ENCODE assay signal across 10 cellular contexts in genomic region chr1:31617218-31617916, GRCh38. TPM values are rescaled to one million over a fixed set of nuclear protein-coding genes. Genes with fewer than 3 reads are reported as not detected.
DNase-seq lines count a peak whose midpoint lies in the region; ATAC-seq, FAIRE-seq and TF ChIP-seq lines count a peak whose summit lies in the region.
"Had no signal": no experiment of that assay in that cellular context is flagged by ENCODE, and none has a peak within 500 bp of the region (broad histone marks: within the 10 kb centered on the region; RNA-seq: fewer than 3 reads in every experiment).

Gene HCRTR1 (plus strand): TSS chr1:31617689. CDS start chr1:31619193, 1,504 bp downstream.

- 8% methylated on average over 47 of the region's 48 CpGs for WGBS in right cardiac atrium

- peaks cover 10% of the 10 kb centered on the region for H3K4me1 ChIP-seq in right cardiac atrium (ENCODE audit: control insufficient read depth, insufficient read depth, low read length)
- peaks cover 4 to 7% of the 10 kb centered on the region in 2 donors for H3K4me1 ChIP-seq in gastrocnemius medialis

- POLR2A ChIA-PET in activated B cell treated with CpG ODN at 0.5 μM for 24 hours (lab: Charles Lee), result interaction anchor here (1.0 to 2.1 kb wide), 3 partner anchors 11 to 30 kb away, joined by 3 to 5 read pairs (median 3); no protein-coding TSS in a partner anchor

- TF ChIP-seq POLR2A in gastrocnemius medialis (IDR thresholded peaks at IDR 0.05), result no peak

- H3K27me3 ChIP-seq in H7 (ENCODE audit: control insufficient read depth, insufficient read depth, low read length) (peaks cover 30% of the 10 kb centered on the region), right cardiac atrium (ENCODE audit: control insufficient read depth, insufficient read depth) (no peaks in the 10 kb centered on the region), gastrocnemius medialis (peaks cover 20 to 21% (median 20%) of the 10 kb centered on the region in 3 donors)

- peak within 1 kb of the TSS; percentile 75 for H3K4me3 ChIP-seq in H7 (ENCODE audit: insufficient read depth, low read depth, low read length)
- peak within 1 kb of the TSS; percentile 75 for H3K4me3 ChIP-seq in right cardiac atrium (ENCODE audit: low read length)
- H3K4me3 ChIP-seq in gastrocnemius medialis, result peak within 1 kb of the TSS; percentile 60 to 76 (median 64)

- peak; percentile 81 for DNase-seq in H7
- DNase-seq in activated B cell treated with CpG ODN at 0.5 μM for 24 hours, result no peak
- DNase-seq in right cardiac atrium, result no peak
- DNase-seq in gastrocnemius medialis, result no peak
- no peak for DNase-seq in DMS153 treated with DMSO at 0.1 percent for 48 hours (lab: John Stamatoyannopoulos, UW; ENCODE audit: unreplicated experiment)
- no peak for DNase-seq in occipital lobe (lab: John Stamatoyannopoulos, UW)
- DNase-seq in frontal cortex (ENCODE audit: low spot score in 2 of 2), result no peak
- no peak for DNase-seq in CD14-positive monocyte (ENCODE audit: low spot score)
- DNase-seq: NK-92 treated with Interleukin-12 subunit alpha and Interleukin-12 subunit beta, amount 100 ng/mL, for 24 hours had no signal

- no peaks in the 10 kb centered on the region for H3K36me3 Mint-ChIP-seq in activated B cell treated with CpG ODN at 0.5 μM for 24 hours (ENCODE audit: low read depth)
- H3K36me3 Mint-ChIP-seq in CD14-positive monocyte, result peaks cover 0 to 2% of the 10 kb centered on the region in 2 donors

- no peaks in the 10 kb centered on the region for H3K36me3 ChIP-seq in H7 (replicated peaks; ENCODE audit: control insufficient read depth, insufficient read depth, low read length)
- H3K36me3 ChIP-seq in gastrocnemius medialis, result no peaks in the 10 kb centered on the region

- peaks cover 19% of the 10 kb centered on the region for H3K4me1 Mint-ChIP-seq in activated B cell treated with CpG ODN at 0.5 μM for 24 hours
- H3K4me1 Mint-ChIP-seq in CD14-positive monocyte, result peaks cover 2% of the 10 kb centered on the region

- ATAC-seq in activated B cell treated with CpG ODN at 0.5 μM for 24 hours (ENCODE audit: low read depth) (peak; percentile 34), right cardiac atrium (peak; percentile 3 to 6), gastrocnemius medialis (no peak)

- H3K9me3 Mint-ChIP-seq in activated B cell treated with CpG ODN at 0.5 μM for 24 hours, result no peaks in the 10 kb centered on the region
- H3K9me3 Mint-ChIP-seq in CD14-positive monocyte, result peaks cover 0 to 6% (median 3%) of the 10 kb centered on the region in 7 donors

- in situ Hi-C loops in gastrocnemius medialis (cut with MboI; ENCODE audit: low sequenced_read_pairs in 4 of 4), result no loop called here

- H3K27ac ChIP-seq in right cardiac atrium (ENCODE audit: low read length) (no peak within 1 kb of the TSS), gastrocnemius medialis (peak within 1 kb of the TSS; percentile 8 to 57 (median 34))

- TF ChIP-seq CTCF in activated B cell treated with CpG ODN at 0.5 μM for 24 hours (IDR thresholded peaks at IDR 0.05), result no peak
- TF ChIP-seq CTCF in gastrocnemius medialis (IDR thresholded peaks at IDR 0.05 in 4 of 5, conservative IDR thresholded peaks at IDR 0.05 in 1 of 5), result no peak
- no peak for TF ChIP-seq CTCF in CD14-positive monocyte (IDR thresholded peaks at IDR 0.05)

- CTCF ChIA-PET in activated B cell treated with CpG ODN at 0.5 μM for 24 hours (lab: Charles Lee), result interaction anchor here (0.9 to 3.0 kb wide), 10 partner anchors 8 to 223 kb away, joined by 3 to 47 read pairs (median 4); no protein-coding TSS in a partner anchor

- no peak within 1 kb of the TSS for H3K27ac Mint-ChIP-seq in activated B cell treated with CpG ODN at 0.5 μM for 24 hours
- H3K27ac Mint-ChIP-seq in CD14-positive monocyte, result peak within 1 kb of the TSS in 2 of 7 donors; percentile 33 to 70

- intact Hi-C loops in activated B cell treated with CpG ODN at 0.5 μM for 24 hours (cut with micrococcal nuclease) (loop anchor here (1.0 kb wide), 1 partner anchor 29 kb away; no protein-coding TSS in a partner anchor), right cardiac atrium (cut with DNase I) (loop anchor here in 2 of 4 donors (2.0 to 10.0 kb wide), 2 partner anchors 51 to 53 kb away; no protein-coding TSS in a partner anchor), gastrocnemius medialis (cut with DNase I; ENCODE audit: low total_unique reads) (no loop called here), CD14-positive monocyte (cut with micrococcal nuclease) (loop anchor here in 1 of 2 donors (5.0 kb wide), 1 partner anchor 55 kb away; no protein-coding TSS in a partner anchor)

- no peaks in the 10 kb centered on the region for H3K9me3 ChIP-seq in right cardiac atrium (ENCODE audit: control insufficient read depth, low read length)
- H3K9me3 ChIP-seq in gastrocnemius medialis, result no peaks in the 10 kb centered on the region

- H3K4me3 Mint-ChIP-seq in activated B cell treated with CpG ODN at 0.5 μM for 24 hours, result peak within 1 kb of the TSS; percentile 77
- peak within 1 kb of the TSS in 1 of 2 donors; percentile 88 for H3K4me3 Mint-ChIP-seq in CD14-positive monocyte

- FAIRE-seq in frontal cortex (lab: Jason Lieb, UNC), result no peak
- FAIRE-seq: endometrium had no signal

- H3K27me3 Mint-ChIP-seq in activated B cell treated with CpG ODN at 0.5 μM for 24 hours (peaks cover 22% of the 10 kb centered on the region), CD14-positive monocyte (ENCODE audit: low read depth in 3 of 3) (peaks cover 22 to 37% (median 31%) of the 10 kb centered on the region in 3 donors)

RNA-seq across cellular contexts. Expression of gene HCRTR1, which starts in this region (rescaled TPM):
- total RNA-seq in H7 (2014; rRNA removed; shearing (Covaris generic)), result not detected in 2 replicates
- total RNA-seq in activated B cell treated with CpG ODN at 0.5 μM for 24 hours (not detected in 2 replicates), right cardiac atrium (under 1 TPM in 2 of 4 donors, not detected in 2; 0.14 to 0.37 TPM), gastrocnemius medialis (under 1 TPM in 1 of 4 donors, not detected in 3; 0.59 TPM), occipital lobe (1.1 TPM), frontal cortex (1.6 TPM)
- polyA plus RNA-seq in right cardiac atrium (0.18 TPM), CD14-positive monocyte (not detected)

Comparison
In these comparisons a context has a peak if more than half of its experiments do, and no peak if none do; other contexts are left out.
1. Peak in DNase-seq and H3K4me3 ChIP-seq in H7; RNA of the gene not detected or under 1 TPM.
2. Peak in ATAC-seq in activated B cell treated with CpG ODN at 0.5 μM for 24 hours; RNA of the gene not detected or under 1 TPM.
3. Peak in ATAC-seq and H3K4me3 ChIP-seq in right cardiac atrium; RNA of the gene not detected or under 1 TPM.